29 cellular contexts compared by ENCODE assay signal in genomic region chr1:40351124-40351523, GRCh38.
"Had no signal": no experiment of that assay in that cellular context is flagged by ENCODE, and none has a peak within 500 bp of the region (broad histone marks: within the 10 kb centered on the region; RNA-seq: fewer than 3 reads in every experiment).

No MANE protein-coding gene starts in this region.

- H3K9me3 Mint-ChIP-seq: naive thymus-derived CD4-positive, alpha-beta T cell; neural crest cell; stimulated activated naive CD8-positive, alpha-beta T cell treated with anti-CD3 and anti-CD28 coated beads, Interleukin-15, amount 100 ng/mL, for 72 hours; T-cell; T-helper 2 cell treated with Interferon-gamma antibody and Interleukin-4, amounts not matched to agents 5 μg/mL and 100 μg/mL, for 36 hours; type B pancreatic cell had no signal

- H3K27ac ChIP-seq: colonic mucosa, dorsolateral prefrontal cortex, gastrocnemius medialis, left ventricle myocardium inferior, pancreas, prostate gland, vagina had no signal

- DNase-seq: activated CD4-positive, alpha-beta T cell treated with anti-CD3 and anti-CD28 coated beads for 4 hours; activated CD4-positive, alpha-beta T cell treated with anti-CD3 and anti-CD28 coated beads, Interleukin-2, amount 50 U/mL, for 4 hours; activated effector memory CD4-positive, alpha-beta T cell treated with Interleukin-2 at 50 U/mL for 16 hours; activated naive CD4-positive, alpha-beta T cell treated with Interleukin-2 at 50 U/mL for 16 hours; activated T-cell treated with anti-CD3 and anti-CD28 coated beads for 4 hours; anterior cingulate cortex; body of pancreas; cerebellar nuclear complex; colonic mucosa; dorsolateral prefrontal cortex; effector memory CD4-positive, alpha-beta T cell; gastrocnemius medialis; glutamatergic neuron; islet precursor cell; left ventricle myocardium inferior; naive thymus-derived CD4-positive, alpha-beta T cell; nucleus accumbens; pancreas; retina; stimulated activated naive CD8-positive, alpha-beta T cell treated with anti-CD3 and anti-CD28 coated beads, Interleukin-15, amount 100 ng/mL, for 72 hours; substantia nigra; T-cell had no signal

- ATAC-seq: body of pancreas; gastrocnemius medialis; naive thymus-derived CD4-positive, alpha-beta T cell; pancreas; stimulated activated naive CD8-positive, alpha-beta T cell treated with anti-CD3 and anti-CD28 coated beads, Interleukin-15, amount 100 ng/mL, for 72 hours; T-cell had no signal

- FAIRE-seq: pancreas had no signal

- H3K36me3 ChIP-seq: colonic mucosa, gastrocnemius medialis, left ventricle myocardium inferior, pancreas, prostate gland, vagina had no signal

- H3K36me3 Mint-ChIP-seq: T-cell, type B pancreatic cell had no signal

- H3K9me3 ChIP-seq: body of pancreas, colonic mucosa, gastrocnemius medialis, left ventricle myocardium inferior, pancreas, prostate gland, vagina had no signal

- H3K4me1 Mint-ChIP-seq: neural crest cell had no signal

- H3K4me3 ChIP-seq: body of pancreas, colonic mucosa, dorsolateral prefrontal cortex, gastrocnemius medialis, left ventricle myocardium inferior, lung, pancreas, prostate gland, vagina had no signal

- H3K27me3 Mint-ChIP-seq: activated naive CD8-positive, alpha-beta T cell; naive thymus-derived CD4-positive, alpha-beta T cell; stimulated activated naive CD8-positive, alpha-beta T cell treated with anti-CD3 and anti-CD28 coated beads, Interleukin-15, amount 100 ng/mL, for 72 hours; T-cell had no signal

- H3K27me3 ChIP-seq: body of pancreas, colonic mucosa, dorsolateral prefrontal cortex, gastrocnemius medialis, pancreas, vagina had no signal

- H3K4me3 Mint-ChIP-seq: activated naive CD8-positive, alpha-beta T cell; naive thymus-derived CD4-positive, alpha-beta T cell; neural crest cell; stimulated activated naive CD8-positive, alpha-beta T cell treated with anti-CD3 and anti-CD28 coated beads, Interleukin-15, amount 100 ng/mL, for 72 hours; T-cell; T-helper 2 cell treated with Interferon-gamma antibody and Interleukin-4, amounts not matched to agents 5 μg/mL and 100 μg/mL, for 36 hours; type B pancreatic cell had no signal

- H3K27ac Mint-ChIP-seq: activated naive CD8-positive, alpha-beta T cell; stimulated activated naive CD8-positive, alpha-beta T cell treated with anti-CD3 and anti-CD28 coated beads, Interleukin-15, amount 100 ng/mL, for 72 hours; T-cell; T-helper 2 cell treated with Interferon-gamma antibody and Interleukin-4, amounts not matched to agents 5 μg/mL and 100 μg/mL, for 36 hours; type B pancreatic cell had no signal

- H3K4me1 ChIP-seq: body of pancreas, colonic mucosa, gastrocnemius medialis, left ventricle myocardium inferior, pancreas, prostate gland, vagina had no signal
